Comparison of ENCODE assay signal across 15 cellular contexts in the genomic region with DNA sequence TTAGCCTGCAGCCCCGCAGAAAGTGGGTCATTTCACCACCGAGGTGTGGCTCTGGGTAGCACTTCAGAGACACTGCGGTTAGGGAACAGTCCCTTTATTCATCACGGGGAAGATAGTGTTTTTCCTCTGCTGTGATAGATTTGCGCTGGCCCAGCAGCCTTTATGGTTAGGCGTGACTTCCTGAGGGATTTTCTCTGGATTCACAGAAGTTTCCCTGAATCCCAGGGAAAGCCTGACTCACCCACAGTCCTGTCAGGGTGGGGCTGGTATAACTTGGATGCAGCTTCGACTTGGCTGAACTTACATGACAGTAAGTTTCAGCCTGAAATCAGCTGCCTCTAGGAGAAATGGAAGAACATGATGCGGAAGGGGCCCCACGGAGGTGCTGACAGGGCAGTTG.
DNase-seq lines count a peak whose midpoint lies in the region; ATAC-seq, FAIRE-seq and TF ChIP-seq lines count a peak whose summit lies in the region.
"Had no signal": no experiment of that assay in that cellular context is flagged by ENCODE, and none has a peak within 500 bp of the region (broad histone marks: within the 10 kb centered on the region; RNA-seq: fewer than 3 reads in every experiment).

No MANE protein-coding gene starts in this region.

- no peak overlapping the region for H3K27ac Mint-ChIP-seq in nephron progenitor cell
- H3K27ac Mint-ChIP-seq: activated CD4-positive, alpha-beta memory T cell treated with anti-CD3 and anti-CD28 coated beads, Interleukin-2, amount 10 ng/mL, durations not matched to agents 7 days and 5 days; immature natural killer cell; natural killer cell treated with Interleukin-12 subunit alpha and Interleukin-12 subunit beta and Interleukin-15 and Interleukin-18, amount 100 ng/mL, for 72 hours had no signal

- no peak for TF ChIP-seq CTCF in RWPE2 (IDR thresholded peaks at IDR 0.05; ENCODE audit: poor library complexity, severe bottlenecking)
- TF ChIP-seq CTCF in omental fat pad (IDR thresholded peaks at IDR 0.05) = no peak
- TF ChIP-seq CTCF in nephron progenitor cell (IDR thresholded peaks at IDR 0.05) = no peak

- DNase-seq in AG20443 (ENCODE audit: low spot score) = peak; percentile 72
- DNase-seq in RWPE2 (ENCODE audit: low spot score) = no peak
- DNase-seq in Right ventricle myocardium superior = peak; percentile 46
- no peak for DNase-seq in omental fat pad (ENCODE audit: low spot score)
- no peak for DNase-seq in nephron progenitor cell
- DNase-seq in RCC 7860 (ENCODE audit: low spot score) = no peak
- DNase-seq in activated gamma-delta T cell (lab: John Stamatoyannopoulos, UW) = no peak
- DNase-seq: activated CD4-positive, alpha-beta memory T cell treated with anti-CD3 and anti-CD28 coated beads, Interleukin-2, amount 10 ng/mL, durations not matched to agents 7 days and 5 days; activated naive CD4-positive, alpha-beta T cell treated with Interleukin-2 at 50 U/mL for 16 hours; immature natural killer cell; MM.1S; upper lobe of left lung had no signal

- no peaks in the 10 kb centered on the region for H3K36me3 ChIP-seq in RWPE2 (ENCODE audit: low read depth)
- H3K36me3 ChIP-seq: upper lobe of left lung had no signal

- H3K4me3 ChIP-seq in RWPE2 (ENCODE audit: severe bottlenecking) = no peak overlapping the region
- H3K4me3 ChIP-seq: GM12878, upper lobe of left lung had no signal

- H3K27ac ChIP-seq in RWPE2 (ENCODE audit: poor library complexity, severe bottlenecking) = no peak overlapping the region
- H3K27ac ChIP-seq: upper lobe of left lung had no signal

- peak; percentile 61; the same call in 2 of the 3 replicates for ATAC-seq in RWPE2 (ENCODE audit: low read depth)
- peak; percentile 77 for ATAC-seq in Right ventricle myocardium superior (ENCODE audit: poor library complexity)
- ATAC-seq in omental fat pad (ENCODE audit: low FRiP score) = peak; percentile 88
- no peak for ATAC-seq in GM21619 (IDR thresholded peaks at IDR 0.05; ENCODE audit: unreplicated experiment)
- ATAC-seq: GM12878; natural killer cell treated with Interleukin-12 subunit alpha and Interleukin-12 subunit beta and Interleukin-15 and Interleukin-18, amount 100 ng/mL, for 72 hours had no signal

- H3K4me1 Mint-ChIP-seq in nephron progenitor cell = peaks cover 17% of the 10 kb centered on the region
- H3K4me1 Mint-ChIP-seq: activated CD4-positive, alpha-beta memory T cell treated with anti-CD3 and anti-CD28 coated beads, Interleukin-2, amount 10 ng/mL, durations not matched to agents 7 days and 5 days had no signal

- no peaks in the 10 kb centered on the region for H3K4me1 ChIP-seq in RWPE2 (ENCODE audit: insufficient read depth, poor library complexity, severe bottlenecking)
- H3K4me1 ChIP-seq: upper lobe of left lung had no signal

- H3K27me3 Mint-ChIP-seq in nephron progenitor cell (ENCODE audit: low read depth, poor library complexity) = peaks cover 4% of the 10 kb centered on the region
- H3K27me3 Mint-ChIP-seq: activated CD4-positive, alpha-beta memory T cell treated with anti-CD3 and anti-CD28 coated beads, Interleukin-2, amount 10 ng/mL, durations not matched to agents 7 days and 5 days had no signal

- intact Hi-C loops in Right ventricle myocardium superior (cut with DNase I) = no loop called here

- no peak for FAIRE-seq in RCC 7860 (lab: Jason Lieb, UNC)
- FAIRE-seq: GM12878 had no signal

- H3K27me3 ChIP-seq in RWPE2 (ENCODE audit: insufficient read depth, poor library complexity, severe bottlenecking) = no peaks in the 10 kb centered on the region
- H3K27me3 ChIP-seq: upper lobe of left lung had no signal

- no peak overlapping the region for H3K4me3 Mint-ChIP-seq in nephron progenitor cell
- H3K4me3 Mint-ChIP-seq: activated CD4-positive, alpha-beta memory T cell treated with anti-CD3 and anti-CD28 coated beads, Interleukin-2, amount 10 ng/mL, durations not matched to agents 7 days and 5 days; immature natural killer cell; natural killer cell treated with Interleukin-12 subunit alpha and Interleukin-12 subunit beta and Interleukin-15 and Interleukin-18, amount 100 ng/mL, for 72 hours had no signal

- H3K9me3 ChIP-seq in RWPE2 (ENCODE audit: severe bottlenecking) = no peaks in the 10 kb centered on the region
- H3K9me3 ChIP-seq: upper lobe of left lung had no signal

- H3K36me3 Mint-ChIP-seq in nephron progenitor cell (ENCODE audit: low read depth) = no peaks in the 10 kb centered on the region
- H3K36me3 Mint-ChIP-seq: immature natural killer cell; natural killer cell treated with Interleukin-12 subunit alpha and Interleukin-12 subunit beta and Interleukin-15 and Interleukin-18, amount 100 ng/mL, for 72 hours had no signal

- no peaks in the 10 kb centered on the region for H3K9me3 Mint-ChIP-seq in nephron progenitor cell
- H3K9me3 Mint-ChIP-seq: activated CD4-positive, alpha-beta memory T cell treated with anti-CD3 and anti-CD28 coated beads, Interleukin-2, amount 10 ng/mL, durations not matched to agents 7 days and 5 days had no signal

Comparison
In these comparisons a context has a peak if more than half of its experiments do, and no peak if none do; other contexts are left out.
1. DNase-seq: peak in AG20443 (single experiment) and Right ventricle myocardium superior (single experiment); none in RWPE2 (single experiment), omental fat pad (single experiment), nephron progenitor cell (single experiment), RCC 7860 (single experiment) and activated gamma-delta T cell (single experiment).